ENCODE assay signal across 1 cellular context in the genomic region with DNA sequence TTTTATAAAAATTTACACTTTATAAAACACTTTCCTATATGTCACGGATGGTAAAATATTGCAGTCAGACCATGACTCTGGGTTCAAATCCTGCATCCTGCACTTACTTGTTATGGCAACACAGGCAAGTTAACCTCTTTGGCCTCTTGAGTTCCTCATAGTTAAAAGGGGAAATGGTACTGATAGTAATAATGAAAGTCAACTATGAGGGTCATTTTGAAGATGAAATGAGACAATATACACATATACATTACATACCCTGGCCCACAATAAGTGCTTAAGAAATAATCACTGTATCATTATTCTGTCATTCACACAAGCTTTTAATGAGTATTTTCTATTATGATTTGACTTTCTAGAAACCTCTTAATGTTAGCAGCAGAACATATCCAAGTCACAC.
TF ChIP-seq lines count a peak whose summit lies in the region.

No MANE protein-coding gene starts in this region.

TF ChIP-seq in GM12878, 131 proteins besides CTCF, POLR2A, EP300 and RAD21 (continued from another document):
- TF ChIP-seq, protein P1, sequence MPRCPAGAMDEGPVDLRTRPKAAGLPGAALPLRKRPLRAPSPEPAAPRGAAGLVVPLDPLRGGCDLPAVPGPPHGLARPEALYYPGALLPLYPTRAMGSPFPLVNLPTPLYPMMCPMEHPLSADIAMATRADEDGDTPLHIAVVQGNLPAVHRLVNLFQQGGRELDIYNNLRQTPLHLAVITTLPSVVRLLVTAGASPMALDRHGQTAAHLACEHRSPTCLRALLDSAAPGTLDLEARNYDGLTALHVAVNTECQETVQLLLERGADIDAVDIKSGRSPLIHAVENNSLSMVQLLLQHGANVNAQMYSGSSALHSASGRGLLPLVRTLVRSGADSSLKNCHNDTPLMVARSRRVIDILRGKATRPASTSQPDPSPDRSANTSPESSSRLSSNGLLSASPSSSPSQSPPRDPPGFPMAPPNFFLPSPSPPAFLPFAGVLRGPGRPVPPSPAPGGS (IDR thresholded peaks at IDR 0.05; ENCODE audit: borderline replicate concordance, insufficient read depth, low read depth, low read length, poor library complexity, severe bottlenecking), result peak; percentile 13
- TF ChIP-seq JUNB (IDR thresholded peaks at IDR 0.05), result peak; percentile 91
- TF ChIP-seq TCF7 (IDR thresholded peaks at IDR 0.05; ENCODE audit: borderline replicate concordance), result peak; percentile 60
- TF ChIP-seq ATF7 (IDR thresholded peaks at IDR 0.05; ENCODE audit: low read depth), result peak; percentile 43; the same call in 1 of the 2 replicates
- 0 out of 2 replicates have a peak, but pooled peaks have one; percentile 15 for TF ChIP-seq ZNF24 (IDR thresholded peaks at IDR 0.05)
- TF ChIP-seq RUNX3 (IDR thresholded peaks at IDR 0.05; ENCODE audit: low read length), result peak; percentile 57
- TF ChIP-seq, protein P2, sequence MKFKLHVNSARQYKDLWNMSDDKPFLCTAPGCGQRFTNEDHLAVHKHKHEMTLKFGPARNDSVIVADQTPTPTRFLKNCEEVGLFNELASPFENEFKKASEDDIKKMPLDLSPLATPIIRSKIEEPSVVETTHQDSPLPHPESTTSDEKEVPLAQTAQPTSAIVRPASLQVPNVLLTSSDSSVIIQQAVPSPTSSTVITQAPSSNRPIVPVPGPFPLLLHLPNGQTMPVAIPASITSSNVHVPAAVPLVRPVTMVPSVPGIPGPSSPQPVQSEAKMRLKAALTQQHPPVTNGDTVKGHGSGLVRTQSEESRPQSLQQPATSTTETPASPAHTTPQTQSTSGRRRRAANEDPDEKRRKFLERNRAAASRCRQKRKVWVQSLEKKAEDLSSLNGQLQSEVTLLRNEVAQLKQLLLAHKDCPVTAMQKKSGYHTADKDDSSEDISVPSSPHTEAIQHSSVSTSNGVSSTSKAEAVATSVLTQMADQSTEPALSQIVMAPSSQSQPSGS (IDR thresholded peaks at IDR 0.05; ENCODE audit: low read length), result peak; percentile 55
- peak in 1 of 2 experiments; percentile 43; a peak in 1 of 4 replicates for TF ChIP-seq ETV6 (conservative IDR thresholded peaks at IDR 0.05 in 1 of 2, IDR thresholded peaks at IDR 0.05 in 1 of 2; ENCODE audit: borderline replicate concordance in 1 of 2, low read depth in 1 of 2)
- no peak for TF ChIP-seq KDM1A (IDR thresholded peaks at IDR 0.05; ENCODE audit: borderline replicate concordance)
- TF ChIP-seq TARDBP (IDR thresholded peaks at IDR 0.05; ENCODE audit: borderline replicate concordance), result no peak
- no peak for TF ChIP-seq EGR1 (IDR thresholded peaks at IDR 0.05; ENCODE audit: borderline replicate concordance in 1 of 2, low read depth in 2 of 2, low read length in 2 of 2)
- peak; percentile 80 for TF ChIP-seq MTA2 (IDR thresholded peaks at IDR 0.05; ENCODE audit: low read depth)
- no peak for TF ChIP-seq SREBF1 (IDR thresholded peaks at IDR 0.05; ENCODE audit: low read length)
- TF ChIP-seq USF1 (IDR thresholded peaks at IDR 0.05; ENCODE audit: borderline replicate concordance, extremely low read length, insufficient read depth, low read depth, low read length), result no peak
- TF ChIP-seq MEF2B (IDR thresholded peaks at IDR 0.05; ENCODE audit: partially characterized antibody, poor library complexity, severe bottlenecking), result no peak
- peak; percentile 44; the same call in 1 of the 2 replicates for TF ChIP-seq CREM (IDR thresholded peaks at IDR 0.05; ENCODE audit: low read depth)
